ENCODE assay signal across 7 cellular contexts in genomic region chr12:69900720-69901131, GRCh38.
DNase-seq lines count a peak whose midpoint lies in the region; ATAC-seq, FAIRE-seq and TF ChIP-seq lines count a peak whose summit lies in the region.

No MANE protein-coding gene starts in this region.

- peak; percentile 76 for ATAC-seq in HG02759 (IDR thresholded peaks at IDR 0.05; ENCODE audit: unreplicated experiment)

- no peak for TF ChIP-seq POLR2A in GM12892 (IDR thresholded peaks at IDR 0.05; ENCODE audit: low read depth, low read length)

- no peak for DNase-seq in GM12892 (ENCODE audit: insufficient read length)
- DNase-seq in NCI-H1694 treated with DMSO at 0.1 percent for 48 hours (lab: John Stamatoyannopoulos, UW), result peak; percentile 89
- DNase-seq in T-helper 22 cell (ENCODE audit: low read depth), result peak; percentile 6
- DNase-seq in astrocyte of the hippocampus (ENCODE audit: low read depth, low spot score), result peak; percentile 85
- peak; percentile 96 for DNase-seq in inferior parietal cortex (ENCODE audit: extremely low spot score)
- DNase-seq in stimulated activated CD4-positive, alpha-beta T cell treated with anti-CD3 and anti-CD28 coated beads, Interleukin-1b, Interleukin-23, amount 100 ng/mL, for 1 hour (ENCODE audit: low read depth in 2 of 2), result peak; percentile 14 to 32

- peak; percentile 56 for FAIRE-seq in GM12892 (lab: Jason Lieb, UNC)
